35 cellular contexts compared by ENCODE assay signal in genomic region chr14:88545256-88545655, GRCh38.
"Had no signal": no experiment of that assay in that cellular context is flagged by ENCODE, and none has a peak within 500 bp of the region (broad histone marks: within the 10 kb centered on the region; RNA-seq: fewer than 3 reads in every experiment).

No MANE protein-coding gene starts in this region.

- H3K27me3 ChIP-seq: MG63 had no signal

- H3K9ac ChIP-seq: KMS-11 had no signal

- DNase-seq: Karpas-422, Kasumi-1, MG63, MM.1S, MV-4-11, NCI-H1048, NCI-H1092, NCI-H1092 treated with DMSO at 0.1 percent for 48 hours, NCI-H1105, NCI-H1105 treated with DMSO at 0.1 percent for 48 hours, NCI-H1417, NCI-H1417 treated with DMSO at 0.1 percent for 48 hours, NCI-H1436, NCI-H1436 treated with DMSO at 0.1 percent for 48 hours, NCI-H146, NCI-H1694, NCI-H1694 treated with DMSO at 0.1 percent for 48 hours, NCI-H187, NCI-H187 treated with DMSO at 0.1 percent for 48 hours, NCI-H1930, NCI-H2029, NCI-H2029 treated with DMSO at 0.1 percent for 48 hours, NCI-H2081, NCI-H2081 treated with DMSO at 0.1 percent for 48 hours, NCI-H2107, NCI-H2171, NCI-H2171 treated with DMSO at 0.1 percent for 48 hours, NCI-H2227 treated with DMSO at 0.1 percent for 48 hours, NCI-H226, NCI-H345, NCI-H446, NCI-H446 treated with DMSO at 0.1 percent for 48 hours, NCI-H510A, NCI-H510A treated with DMSO at 0.1 percent for 48 hours had no signal

- H3K36me3 ChIP-seq: MG63 had no signal

- H3K9me3 ChIP-seq: MG63 had no signal

- H3K27ac ChIP-seq: KMS-11 had no signal

- H3K4me2 ChIP-seq: KMS-11 had no signal

- H3K4me3 ChIP-seq: MG63 had no signal
